23 cellular contexts compared by ENCODE assay signal in genomic region chr4:172809998-172810397, GRCh38.
DNase-seq lines count a peak whose midpoint lies in the region; ATAC-seq and TF ChIP-seq lines count a peak whose summit lies in the region.
"Had no signal": no experiment of that assay in that cellular context is flagged by ENCODE, and none has a peak within 500 bp of the region (broad histone marks: within the 10 kb centered on the region; RNA-seq: fewer than 3 reads in every experiment).

No MANE protein-coding gene starts in this region.

- H3K4me3 ChIP-seq in WERI-Rb-1 (ENCODE audit: low read depth, low read length) (no peak overlapping the region), PC-3 (ENCODE audit: low read length) (no peak overlapping the region)
- H3K4me3 ChIP-seq: esophagus squamous epithelium, left ventricle myocardium inferior, MG63, mucosa of descending colon, spleen had no signal

- no peak for TF ChIP-seq CTCF in WERI-Rb-1 (IDR thresholded peaks at IDR 0.05; ENCODE audit: low read depth, low read length)
- TF ChIP-seq CTCF in GM20000 (IDR thresholded peaks at IDR 0.05; ENCODE audit: extremely low read depth, missing control alignments) = no peak
- no peak for TF ChIP-seq CTCF in PC-3 (conservative IDR thresholded peaks at IDR 0.05; ENCODE audit: low read depth, low read length)

- CTCF ChIA-PET in PC-3 (lab: Charles Lee) = no interaction called here

- DNase-seq in WERI-Rb-1 (no peak), GM20000 (ENCODE audit: low spot score) (no peak), pons (ENCODE audit: low spot score) (no peak), PC-3 (no peak)
- DNase-seq: activated CD4-positive, alpha-beta memory T cell treated with anti-CD3 and anti-CD28 coated beads, Interleukin-2, amount 10 ng/mL, durations not matched to agents 7 days and 5 days; activated T-cell treated with anti-CD3 and anti-CD28 coated beads, Interleukin-2, amount 50 U/mL, for 24 hours; AML-193; Caco-2; effector memory CD4-positive, alpha-beta T cell; esophagus squamous epithelium; left ventricle myocardium inferior; MG63; mucosa of descending colon; NCI-H2029 treated with DMSO at 0.1 percent for 48 hours; SHP77; spleen; stimulated activated CD8-positive, alpha-beta memory T cell treated with anti-CD3 and anti-CD28 coated beads, Interleukin-4, amount 100 ng/mL, for 48 hours; T-helper 1 cell had no signal

- no peaks in the 10 kb centered on the region for H3K4me1 ChIP-seq in PC-3 (ENCODE audit: insufficient read depth, low read length)
- H3K4me1 ChIP-seq: esophagus squamous epithelium, left ventricle myocardium inferior, spleen had no signal

- H4K20me1 ChIP-seq in PC-3 (ENCODE audit: low read length) = no peaks in the 10 kb centered on the region

- no peaks in the 10 kb centered on the region for H3K79me2 ChIP-seq in PC-3 (ENCODE audit: low read length)

- H2AFZ ChIP-seq in PC-3 (ENCODE audit: low read length) = no peak overlapping the region

- H3K9me2 ChIP-seq in PC-3 (replicated peaks; ENCODE audit: low read length) = no peaks in the 10 kb centered on the region

- H3K36me3 ChIP-seq in WERI-Rb-1 (no peaks in the 10 kb centered on the region), PC-3 (ENCODE audit: low read depth, low read length) (no peaks in the 10 kb centered on the region)
- H3K36me3 ChIP-seq: esophagus squamous epithelium, left ventricle myocardium inferior, MG63, spleen had no signal

- POLR2A ChIA-PET in PC-3 (lab: Charles Lee; ENCODE audit: unreplicated experiment) = no interaction called here

- H3F3A ChIP-seq in PC-3 (ENCODE audit: low read length, unreplicated experiment) = no peaks in the 10 kb centered on the region

- H3K9me3 ChIP-seq in WERI-Rb-1 (ENCODE audit: severe bottlenecking) (no peaks in the 10 kb centered on the region), PC-3 (ENCODE audit: low read length) (no peaks in the 10 kb centered on the region)
- H3K9me3 ChIP-seq: Caco-2, esophagus squamous epithelium, left ventricle myocardium inferior, MG63, mucosa of descending colon, spleen had no signal

- no peak overlapping the region for H3K9ac ChIP-seq in PC-3 (ENCODE audit: low read length)

- H3K27me3 ChIP-seq in WERI-Rb-1 (ENCODE audit: insufficient read depth, low read depth, severe bottlenecking) (no peaks in the 10 kb centered on the region), PC-3 (ENCODE audit: low read length) (no peaks in the 10 kb centered on the region)
- H3K27me3 ChIP-seq: esophagus squamous epithelium, MG63 had no signal

- H3K27ac ChIP-seq in WERI-Rb-1 = peak overlapping the region; percentile 7
- H3K27ac ChIP-seq in PC-3 (ENCODE audit: low read length) = no peak overlapping the region
- H3K27ac ChIP-seq: esophagus squamous epithelium, left ventricle myocardium inferior, spleen, VCaP had no signal

- peak; percentile 58 for ATAC-seq in GM18868 (IDR thresholded peaks at IDR 0.05; ENCODE audit: unreplicated experiment)
- peak; percentile 55 for ATAC-seq in GM21717 (IDR thresholded peaks at IDR 0.05; ENCODE audit: unreplicated experiment)
- peak; percentile 39 for ATAC-seq in HG03175 (IDR thresholded peaks at IDR 0.05; ENCODE audit: unreplicated experiment)
- ATAC-seq in PC-3 = no peak
- ATAC-seq in HG02884 (IDR thresholded peaks at IDR 0.05; ENCODE audit: unreplicated experiment) = no peak
- ATAC-seq: mucosa of descending colon had no signal

- intact Hi-C loops in PC-3 (cut with micrococcal nuclease) = no loop called here

- no TSS peak for BruUV-seq in PC-3 (replicated peaks; lab: Mats Ljungman, UMichigan)

- no peak overlapping the region for H3K4me2 ChIP-seq in PC-3 (ENCODE audit: low read length)

Comparison
In these comparisons a context has a peak if more than half of its experiments do, and no peak if none do; other contexts are left out.
1. ATAC-seq: peak in GM18868 (single experiment), GM21717 (single experiment) and HG03175 (single experiment); none in PC-3 (single experiment) and HG02884 (single experiment).